ENCODE assay signal across 11 cellular contexts in the genomic region with DNA sequence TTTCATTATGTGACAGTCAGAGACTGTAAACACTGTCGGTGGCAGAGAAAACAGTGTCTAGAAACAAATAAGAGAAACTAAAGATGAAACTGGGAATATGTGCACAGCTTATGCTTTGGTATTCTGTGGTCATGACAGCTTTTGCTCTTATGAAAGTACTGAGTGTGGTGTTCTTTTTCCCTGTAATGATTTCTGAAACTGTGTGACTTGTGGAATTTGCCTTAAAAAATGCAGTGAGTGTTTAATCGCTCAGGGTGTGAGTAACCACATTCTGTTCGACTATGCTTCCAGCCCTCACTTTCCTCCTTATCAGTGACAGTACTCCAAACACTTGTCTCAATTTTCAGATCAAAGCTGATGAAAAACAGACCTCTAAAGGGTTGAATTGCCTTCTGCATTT.
DNase-seq lines count a peak whose midpoint lies in the region; ATAC-seq, FAIRE-seq and TF ChIP-seq lines count a peak whose summit lies in the region.
"Had no signal": no experiment of that assay in that cellular context is flagged by ENCODE, and none has a peak within 500 bp of the region (broad histone marks: within the 10 kb centered on the region; RNA-seq: fewer than 3 reads in every experiment).

No MANE protein-coding gene starts in this region.

- H3F3A ChIP-seq in Loucy (ENCODE audit: low read depth) = no peaks in the 10 kb centered on the region

- ATAC-seq in GM18499 (IDR thresholded peaks at IDR 0.05; ENCODE audit: insufficient read depth, unreplicated experiment) (peak; percentile 38), HepG2 (no peak), heart right ventricle (no peak), HG02970 (IDR thresholded peaks at IDR 0.05; ENCODE audit: low FRiP score, unreplicated experiment) (no peak)

- no peaks in the 10 kb centered on the region for H3K9me3 ChIP-seq in Loucy (ENCODE audit: insufficient read depth, low read depth, low read length)
- H3K9me3 ChIP-seq in HepG2 (ENCODE audit: low read length) = no peaks in the 10 kb centered on the region
- no peaks in the 10 kb centered on the region for H3K9me3 ChIP-seq in heart right ventricle
- H3K9me3 ChIP-seq: thoracic aorta had no signal

- H3K4me2 ChIP-seq in Loucy (ENCODE audit: low read depth, low read length, poor library complexity, severe bottlenecking) (peak overlapping the region; percentile 34), HepG2 (ENCODE audit: low read depth, low read length) (no peak overlapping the region)

- H3K27ac ChIP-seq in HepG2 (ENCODE audit: extremely low read length, insufficient read depth, low read length) (no peak overlapping the region), heart right ventricle (no peak overlapping the region)
- H3K27ac ChIP-seq: thoracic aorta had no signal

- no TSS peak for BruUV-seq in HepG2 (replicated peaks; lab: Mats Ljungman, UMichigan)

- intact Hi-C loops in HepG2 (cut with micrococcal nuclease; ENCODE audit: unreplicated experiment) = no loop called here
- intact Hi-C loops in heart right ventricle (cut with DNase I) = no loop called here

- CTCF ChIA-PET in HepG2 (lab: Yijun Ruan, JAX; ENCODE audit: low intra/inter-chr PET ratio, low total read pairs) = no interaction called here

- no peaks in the 10 kb centered on the region for H3K27me3 ChIP-seq in Loucy (ENCODE audit: insufficient read depth, low read length, poor library complexity, severe bottlenecking)
- peaks cover 0 to 6% of the 10 kb centered on the region in 2 experiments; a peak in 1 of 5 replicates for H3K27me3 ChIP-seq in HepG2 (ENCODE audit: control insufficient read depth in 1 of 2, insufficient read depth in 2 of 2, low read length in 2 of 2)
- H3K27me3 ChIP-seq in heart right ventricle = peaks cover 0 to 42% (median 3%) of the 10 kb centered on the region in 7 donors

- FAIRE-seq in HepG2 (lab: Jason Lieb, UNC) = no peak
- FAIRE-seq: small intestine had no signal

- in situ Hi-C loops in HepG2 (cut with HindIII; ENCODE audit: extremely low pct_ligation_motif_present, low pct_unique_long_range_greater_than_20kb) = no loop called here

- no peak for TF ChIP-seq EP300 in HepG2 (IDR thresholded peaks at IDR 0.05; ENCODE audit: low read depth in 2 of 2, low read length in 2 of 2)
- TF ChIP-seq EP300 in HepG2 (CRISPR knock-in tag; IDR thresholded peaks at IDR 0.05; ENCODE audit: borderline replicate concordance) = no peak

- H2AFZ ChIP-seq in Loucy (ENCODE audit: low read length) (peak overlapping the region; percentile 8), HepG2 (ENCODE audit: low read length) (no peak overlapping the region)

- H4K20me1 ChIP-seq in Loucy (ENCODE audit: insufficient read depth, low read length, poor library complexity, severe bottlenecking) (no peaks in the 10 kb centered on the region), HepG2 (ENCODE audit: insufficient read depth, low read length) (no peaks in the 10 kb centered on the region)

- H3K9ac ChIP-seq in Loucy (ENCODE audit: low read depth, low read length, poor library complexity, severe bottlenecking) (no peak overlapping the region), HepG2 (ENCODE audit: insufficient read depth, low read depth, low read length) (no peak overlapping the region)

- H3K4me3 ChIP-seq in Loucy (ENCODE audit: low read length, poor library complexity, severe bottlenecking) (no peak overlapping the region), HepG2 (replicated peaks in 1 of 3; ENCODE audit: insufficient read depth in 1 of 3, low read depth in 2 of 3, low read length in 3 of 3) (no peak overlapping the region), heart right ventricle (no peak overlapping the region)
- H3K4me3 ChIP-seq: thoracic aorta had no signal

- H3K79me2 ChIP-seq in Loucy (ENCODE audit: insufficient read depth, low read length) (no peaks in the 10 kb centered on the region), HepG2 (ENCODE audit: insufficient read depth, low read length) (no peaks in the 10 kb centered on the region)

- no peak for TF ChIP-seq CTCF in Loucy (conservative IDR thresholded peaks at IDR 0.05; ENCODE audit: low read length)
- no peak for TF ChIP-seq CTCF in HepG2 (CRISPR knock-in tag; IDR thresholded peaks at IDR 0.05)
- no peak for TF ChIP-seq CTCF in heart right ventricle (IDR thresholded peaks at IDR 0.05)

- no peak for TF ChIP-seq POLR2A in HepG2 (IDR thresholded peaks at IDR 0.05; ENCODE audit: insufficient read depth in 1 of 2, low read depth in 2 of 2, low read length in 2 of 2)

- POLR2A ChIA-PET in HepG2 (lab: Yijun Ruan, JAX) = no interaction called here

- 2% methylated on average over 3 of the region's 3 CpGs for WGBS in HepG2 (ENCODE audit: low lambda C conversion rate)
- WGBS in heart right ventricle, 2 donors = 19 to 21% methylated on average over 3 of the region's 3 CpGs

- DNase-seq in H4 (ENCODE audit: low spot score) = peak; percentile 2
- peak; percentile 75 for DNase-seq in islet precursor cell
- no peak for DNase-seq in HepG2 (ENCODE audit: low spot score)
- DNase-seq in stimulated activated naive CD4-positive, alpha-beta T cell (lab: John Stamatoyannopoulos, UW) = no peak
- no peak for DNase-seq in heart right ventricle
- DNase-seq: activated CD4-positive, alpha-beta T cell treated with anti-CD3 and anti-CD28 coated beads, Interleukin-2, amount 50 U/mL, for 1 hour; small intestine had no signal

- H3K9me2 ChIP-seq in Loucy (replicated peaks; ENCODE audit: low read depth, low read length) = no peaks in the 10 kb centered on the region

- H3K4me1 ChIP-seq in Loucy (ENCODE audit: insufficient read depth, low read length, poor library complexity, severe bottlenecking) (peaks cover 14% of the 10 kb centered on the region), HepG2 (ENCODE audit: insufficient read depth, low read length) (no peaks in the 10 kb centered on the region), heart right ventricle (peaks cover 0 to 4% (median 0%) of the 10 kb centered on the region in 9 donors)

- no peak for TF ChIP-seq RAD21 in HepG2 (CRISPR knock-in tag; IDR thresholded peaks at IDR 0.05)

- H3K36me3 ChIP-seq in Loucy (ENCODE audit: insufficient read depth, low read length) (no peaks in the 10 kb centered on the region), HepG2 (replicated peaks in 1 of 2; ENCODE audit: control insufficient read depth in 1 of 2, insufficient read depth in 2 of 2, low read length in 2 of 2) (no peaks in the 10 kb centered on the region), heart right ventricle (no peaks in the 10 kb centered on the region)
- H3K36me3 ChIP-seq: thoracic aorta had no signal

TF ChIP-seq in HepG2, 621 proteins besides CTCF, POLR2A, EP300 and RAD21 (continues in another document):
- no peak for TF ChIP-seq KAT2B (IDR thresholded peaks at IDR 0.05; ENCODE audit: borderline replicate concordance, low read depth, low read length)
- TF ChIP-seq, protein P1, sequence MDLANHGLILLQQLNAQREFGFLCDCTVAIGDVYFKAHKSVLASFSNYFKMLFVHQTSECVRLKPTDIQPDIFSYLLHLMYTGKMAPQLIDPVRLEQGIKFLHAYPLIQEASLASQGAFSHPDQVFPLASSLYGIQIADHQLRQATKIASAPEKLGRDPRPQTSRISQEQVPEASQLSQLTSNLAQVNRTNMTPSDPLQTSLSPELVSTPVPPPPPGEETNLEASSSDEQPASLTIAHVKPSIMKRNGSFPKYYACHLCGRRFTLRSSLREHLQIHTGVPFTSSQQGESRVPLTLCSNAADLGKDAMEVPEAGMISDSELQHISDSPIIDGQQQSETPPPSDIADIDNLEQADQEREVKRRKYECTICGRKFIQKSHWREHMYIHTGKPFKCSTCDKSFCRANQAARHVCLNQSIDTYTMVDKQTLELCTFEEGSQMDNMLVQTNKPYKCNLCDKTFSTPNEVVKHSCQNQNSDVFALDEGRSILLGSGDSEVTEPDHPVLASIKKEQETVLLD (CRISPR knock-in tag; IDR thresholded peaks at IDR 0.05; ENCODE audit: low read depth) = no peak
- TF ChIP-seq, protein P2, sequence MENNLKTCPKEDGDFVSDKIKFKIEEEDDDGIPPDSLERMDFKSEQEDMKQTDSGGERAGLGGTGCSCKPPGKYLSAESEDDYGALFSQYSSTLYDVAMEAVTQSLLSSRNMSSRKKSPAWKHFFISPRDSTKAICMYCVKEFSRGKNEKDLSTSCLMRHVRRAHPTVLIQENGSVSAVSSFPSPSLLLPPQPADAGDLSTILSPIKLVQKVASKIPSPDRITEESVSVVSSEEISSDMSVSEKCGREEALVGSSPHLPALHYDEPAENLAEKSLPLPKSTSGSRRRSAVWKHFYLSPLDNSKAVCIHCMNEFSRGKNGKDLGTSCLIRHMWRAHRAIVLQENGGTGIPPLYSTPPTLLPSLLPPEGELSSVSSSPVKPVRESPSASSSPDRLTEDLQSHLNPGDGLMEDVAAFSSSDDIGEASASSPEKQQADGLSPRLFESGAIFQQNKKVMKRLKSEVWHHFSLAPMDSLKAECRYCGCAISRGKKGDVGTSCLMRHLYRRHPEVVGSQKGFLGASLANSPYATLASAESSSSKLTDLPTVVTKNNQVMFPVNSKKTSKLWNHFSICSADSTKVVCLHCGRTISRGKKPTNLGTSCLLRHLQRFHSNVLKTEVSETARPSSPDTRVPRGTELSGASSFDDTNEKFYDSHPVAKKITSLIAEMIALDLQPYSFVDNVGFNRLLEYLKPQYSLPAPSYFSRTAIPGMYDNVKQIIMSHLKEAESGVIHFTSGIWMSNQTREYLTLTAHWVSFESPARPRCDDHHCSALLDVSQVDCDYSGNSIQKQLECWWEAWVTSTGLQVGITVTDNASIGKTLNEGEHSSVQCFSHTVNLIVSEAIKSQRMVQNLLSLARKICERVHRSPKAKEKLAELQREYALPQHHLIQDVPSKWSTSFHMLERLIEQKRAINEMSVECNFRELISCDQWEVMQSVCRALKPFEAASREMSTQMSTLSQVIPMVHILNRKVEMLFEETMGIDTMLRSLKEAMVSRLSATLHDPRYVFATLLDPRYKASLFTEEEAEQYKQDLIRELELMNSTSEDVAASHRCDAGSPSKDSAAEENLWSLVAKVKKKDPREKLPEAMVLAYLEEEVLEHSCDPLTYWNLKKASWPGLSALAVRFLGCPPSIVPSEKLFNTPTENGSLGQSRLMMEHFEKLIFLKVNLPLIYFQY (CRISPR knock-in tag; IDR thresholded peaks at IDR 0.05; ENCODE audit: borderline replicate concordance) = no peak
- TF ChIP-seq ARNTL (CRISPR knock-in tag; IDR thresholded peaks at IDR 0.05) = no peak
- TF ChIP-seq ZNF615 (CRISPR knock-in tag; IDR thresholded peaks at IDR 0.05; ENCODE audit: borderline replicate concordance) = no peak
- no peak for TF ChIP-seq CHD2 (IDR thresholded peaks at IDR 0.05; ENCODE audit: low read depth, low read length)
- TF ChIP-seq FOXK1 (CRISPR knock-in tag; IDR thresholded peaks at IDR 0.05; ENCODE audit: borderline replicate concordance, low read depth) = no peak
- no peak for TF ChIP-seq ZFP62 (CRISPR knock-in tag; IDR thresholded peaks at IDR 0.05)
- no peak for TF ChIP-seq EED (CRISPR knock-in tag; IDR thresholded peaks at IDR 0.05)
- TF ChIP-seq KDM5B (CRISPR knock-in tag; IDR thresholded peaks at IDR 0.05; ENCODE audit: borderline replicate concordance) = no peak
- TF ChIP-seq NFE2 (CRISPR knock-in tag; IDR thresholded peaks at IDR 0.05) = no peak
- TF ChIP-seq ZZZ3 (CRISPR knock-in tag; IDR thresholded peaks at IDR 0.05; ENCODE audit: borderline replicate concordance) = no peak

Comparison
In these comparisons a context has a peak if more than half of its experiments do, and no peak if none do; other contexts are left out.
1. DNase-seq: peak in H4 (single experiment) and islet precursor cell (single experiment); none in HepG2 (single experiment), stimulated activated naive CD4-positive, alpha-beta T cell (0 of 6) and heart right ventricle (0 of 2).